ENCODE assay signal across 1 cellular context in genomic region chr3:14476583-14477265, GRCh38.
TF ChIP-seq lines count a peak whose summit lies in the region.

No MANE protein-coding gene starts in this region.

TF ChIP-seq in K562, 482 proteins besides CTCF, POLR2A, EP300 and RAD21 (continued from another document):
- no peak for TF ChIP-seq UBTF (IDR thresholded peaks at IDR 0.05; ENCODE audit: borderline replicate concordance in 1 of 2, low read depth in 2 of 2, low read length in 2 of 2)
- TF ChIP-seq PCBP2 (IDR thresholded peaks at IDR 0.05; ENCODE audit: low read depth, low read length, poor library complexity, severe bottlenecking) = no peak
- no peak for TF ChIP-seq ZNF24 (IDR thresholded peaks at IDR 0.05)
- no peak for TF ChIP-seq CTBP1 (IDR thresholded peaks at IDR 0.05; ENCODE audit: borderline replicate concordance)
- TF ChIP-seq SFPQ (IDR thresholded peaks at IDR 0.05; ENCODE audit: low read depth, low read length) = no peak
- no peak for TF ChIP-seq CHD7 (IDR thresholded peaks at IDR 0.05; ENCODE audit: low read depth, low read length)
- TF ChIP-seq RBM22 (IDR thresholded peaks at IDR 0.05; ENCODE audit: low read depth, low read length, poor library complexity, severe bottlenecking) = peak; percentile 44
- TF ChIP-seq ZNF511 (CRISPR knock-in tag; IDR thresholded peaks at IDR 0.05) = 0 out of 2 replicates have a peak, but pooled peaks have one; percentile 51
- peak; percentile 32; the same call in 1 of the 2 replicates for TF ChIP-seq SUPT5H (IDR thresholded peaks at IDR 0.05)
- 0 out of 2 replicates have a peak, but pooled peaks have one; percentile 60 for TF ChIP-seq IRF2 (CRISPR knock-in tag; IDR thresholded peaks at IDR 0.05)
- peak; percentile 17 for TF ChIP-seq POLR2B (IDR thresholded peaks at IDR 0.05; ENCODE audit: low read depth, partially characterized antibody)
TF ChIP-seq in K562: peak in this region for 7.
